15 cellular contexts compared by ENCODE assay signal in the genomic region with DNA sequence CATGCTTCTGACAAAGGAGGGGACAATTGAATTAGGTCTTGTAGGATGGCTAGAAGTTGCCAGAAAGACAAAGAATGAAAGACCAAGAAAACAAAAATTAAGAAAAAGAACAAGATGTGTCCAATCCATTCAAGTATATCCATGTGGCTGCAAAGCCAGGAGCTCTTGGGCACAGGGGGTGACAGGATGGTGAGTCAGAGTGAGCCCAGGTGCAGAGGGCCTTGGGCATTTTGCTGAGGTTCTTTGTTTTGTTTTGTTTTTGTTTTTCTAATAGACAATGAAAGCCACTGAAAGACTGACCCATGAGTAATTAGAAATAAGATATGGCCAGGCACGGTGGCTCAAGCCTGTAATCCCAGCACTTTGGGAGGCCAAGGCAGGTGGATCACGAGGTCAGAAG.
"Had no signal": no experiment of that assay in that cellular context is flagged by ENCODE, and none has a peak within 500 bp of the region (broad histone marks: within the 10 kb centered on the region; RNA-seq: fewer than 3 reads in every experiment).

No MANE protein-coding gene starts in this region.

- DNase-seq: activated CD4-positive, alpha-beta T cell treated with anti-CD3 and anti-CD28 coated beads, Interleukin-2, amount 50 U/mL, for 4 hours; activated effector memory CD4-positive, alpha-beta T cell treated with Interleukin-2 at 50 U/mL for 16 hours; activated T-cell treated with anti-CD3 and anti-CD28 coated beads, Interleukin-2, amount 50 U/mL, for 1 hour; amniotic stem cell; body of pancreas; dorsolateral prefrontal cortex; heart right ventricle; psoas muscle; sigmoid colon; stimulated activated CD4-positive, alpha-beta T cell treated with anti-CD3 and anti-CD28 coated beads, Interleukin-12 subunit alpha, Interleukin-12 subunit beta, amount 100 ng/mL, for 4 hours; stimulated activated CD4-positive, alpha-beta T cell treated with anti-CD3 and anti-CD28 coated beads, Interleukin-2, amount 100 ng/mL, for 48 hours; stimulated activated naive CD4-positive, alpha-beta T cell treated with Interleukin-2 at 50 U/mL for 16 hours; upper lobe of left lung had no signal

- H3K9me3 ChIP-seq: body of pancreas, heart right ventricle, psoas muscle, sigmoid colon, suprapubic skin, upper lobe of left lung had no signal

- H3K4me3 ChIP-seq: body of pancreas, dorsolateral prefrontal cortex, heart right ventricle, psoas muscle, sigmoid colon, suprapubic skin, upper lobe of left lung had no signal

- H3K36me3 ChIP-seq: heart right ventricle, sigmoid colon, suprapubic skin, upper lobe of left lung had no signal

- H3K27me3 ChIP-seq: body of pancreas, sigmoid colon, upper lobe of left lung had no signal

- H3K4me1 ChIP-seq: body of pancreas, psoas muscle, upper lobe of left lung had no signal

- H3K27ac ChIP-seq: body of pancreas, dorsolateral prefrontal cortex, heart right ventricle, psoas muscle, sigmoid colon, suprapubic skin, upper lobe of left lung had no signal

- ATAC-seq: activated CD4-positive, CD25-positive, alpha-beta regulatory T cell treated with anti-CD3 and anti-CD28 coated beads, Interleukin-2, amount 50 U/mL, for 24 hours; body of pancreas; heart right ventricle; psoas muscle had no signal
